10 cellular contexts compared by ENCODE assay signal in genomic region chr11:117300301-117300700, GRCh38. TPM values are rescaled to one million over a fixed set of nuclear protein-coding genes. Genes with fewer than 3 reads are reported as not detected.
DNase-seq lines count a peak whose midpoint lies in the region; ATAC-seq, FAIRE-seq and TF ChIP-seq lines count a peak whose summit lies in the region.
"Had no signal": no experiment of that assay in that cellular context is flagged by ENCODE, and none has a peak within 500 bp of the region (broad histone marks: within the 10 kb centered on the region; RNA-seq: fewer than 3 reads in every experiment).

No MANE protein-coding gene starts in this region.

- H3K4me1 ChIP-seq in pancreas, result peaks cover 12 to 33% (median 32%) of the 10 kb centered on the region in 3 donors

- TF ChIP-seq CTCF in astrocyte of the spinal cord (IDR thresholded peaks at IDR 0.05; ENCODE audit: low read depth, low read length) (no peak), pancreas (IDR thresholded peaks at IDR 0.05) (no peak)

- DNase-seq in EH (ENCODE audit: low read depth) (peak; percentile 75), astrocyte of the spinal cord (ENCODE audit: low read depth, low spot score) (peak; percentile 60), left ventricle myocardium superior (peak; percentile 54), pancreas (peak; percentile 56 to 84 (median 75)), SW480 (ENCODE audit: low spot score) (no peak), dermis blood vessel endothelial cell (no peak)
- DNase-seq in activated CD8-positive, alpha-beta memory T cell treated with anti-CD3 and anti-CD28 coated beads, Interleukin-2, amount 50 U/mL, for 4 hours, result no peak
- DNase-seq: NCI-H1694 treated with DMSO at 0.1 percent for 48 hours had no signal

- ATAC-seq in left ventricle myocardium superior, result peak; percentile 68
- ATAC-seq in pancreas, result peak; percentile 35 to 65 (median 58)
- ATAC-seq in HG02885 (IDR thresholded peaks at IDR 0.05; ENCODE audit: poor library complexity, unreplicated experiment), result no peak

- in situ Hi-C loops in astrocyte of the spinal cord (cut with HindIII; ENCODE audit: low sequenced_read_pairs), result no loop called here

- no peak for FAIRE-seq in pancreas (lab: Jason Lieb, UNC)

- H3K27ac ChIP-seq in pancreas, result peak overlapping the region; percentile 73 to 92 (median 82)
- H3K27ac ChIP-seq: ascending aorta had no signal

- H3K36me3 ChIP-seq in pancreas, result peaks cover 0 to 4% (median 0%) of the 10 kb centered on the region in 3 donors
- H3K36me3 ChIP-seq: ascending aorta had no signal

- H3K9me3 ChIP-seq in pancreas, result no peaks in the 10 kb centered on the region
- H3K9me3 ChIP-seq: ascending aorta had no signal

- H3K27me3 ChIP-seq in pancreas, result no peaks in the 10 kb centered on the region
- H3K27me3 ChIP-seq: ascending aorta had no signal

- 10 to 13% methylated on average over 18 of the region's 18 CpGs for WGBS in pancreas, 2 donors

- no peak overlapping the region for H3K4me3 ChIP-seq in astrocyte of the spinal cord (ENCODE audit: low read depth, low read length)
- H3K4me3 ChIP-seq in pancreas, result peak overlapping the region in 2 of 4 donors; percentile 24 to 41

- intact Hi-C loops in left ventricle myocardium superior (cut with micrococcal nuclease) (no loop called here), pancreas (cut with DNase I) (no loop called here)

RNA-seq across cellular contexts. Expression of gene BACE1-AS, which starts 9.2 kb away (rescaled TPM):
- total RNA-seq in left ventricle myocardium superior, result 8.5 TPM
- 1 to 10 TPM; 2.8 to 5.0 (median 4.0) TPM for total RNA-seq in pancreas
- 1 to 10 TPM; 7.6 to 9.1 TPM for polyA plus RNA-seq in pancreas
- 2.4 and 3.1 TPM in 2 replicates for total RNA-seq in dermis blood vessel endothelial cell

RNA-seq across cellular contexts. Expression of gene BACE1, which starts 15.8 kb away (rescaled TPM):
- total RNA-seq in left ventricle myocardium superior (14.9 TPM), pancreas (100 to 1,000 TPM in 5 of 6 donors, 10 to 100 TPM in 1; 72.5 to 207 (median 123) TPM), dermis blood vessel endothelial cell (7.1 and 17.0 TPM in 2 replicates)
- 10 to 100 TPM; 27.8 to 53.8 TPM for polyA plus RNA-seq in pancreas

RNA-seq across cellular contexts. Expression of gene CEP164, which starts 27.4 kb away (rescaled TPM):
- total RNA-seq in left ventricle myocardium superior, result 4.9 TPM
- 10 to 100 TPM; 12.9 to 27.4 (median 23.7) TPM for total RNA-seq in pancreas
- polyA plus RNA-seq in pancreas, result 10 to 100 TPM; 42.1 to 56.3 TPM
- 24.0 and 28.0 TPM in 2 replicates for total RNA-seq in dermis blood vessel endothelial cell

Comparison
In these comparisons a context has a peak if more than half of its experiments do, and no peak if none do; other contexts are left out.
1. DNase-seq: peak in EH (single experiment), astrocyte of the spinal cord (single experiment), left ventricle myocardium superior (single experiment) and pancreas (6 of 6); none in SW480 (single experiment), dermis blood vessel endothelial cell (single experiment) and activated CD8-positive, alpha-beta memory T cell treated with anti-CD3 and anti-CD28 coated beads, Interleukin-2, amount 50 U/mL, for 4 hours (single experiment).